ENCODE assay signal across 8 cellular contexts in the genomic region with DNA sequence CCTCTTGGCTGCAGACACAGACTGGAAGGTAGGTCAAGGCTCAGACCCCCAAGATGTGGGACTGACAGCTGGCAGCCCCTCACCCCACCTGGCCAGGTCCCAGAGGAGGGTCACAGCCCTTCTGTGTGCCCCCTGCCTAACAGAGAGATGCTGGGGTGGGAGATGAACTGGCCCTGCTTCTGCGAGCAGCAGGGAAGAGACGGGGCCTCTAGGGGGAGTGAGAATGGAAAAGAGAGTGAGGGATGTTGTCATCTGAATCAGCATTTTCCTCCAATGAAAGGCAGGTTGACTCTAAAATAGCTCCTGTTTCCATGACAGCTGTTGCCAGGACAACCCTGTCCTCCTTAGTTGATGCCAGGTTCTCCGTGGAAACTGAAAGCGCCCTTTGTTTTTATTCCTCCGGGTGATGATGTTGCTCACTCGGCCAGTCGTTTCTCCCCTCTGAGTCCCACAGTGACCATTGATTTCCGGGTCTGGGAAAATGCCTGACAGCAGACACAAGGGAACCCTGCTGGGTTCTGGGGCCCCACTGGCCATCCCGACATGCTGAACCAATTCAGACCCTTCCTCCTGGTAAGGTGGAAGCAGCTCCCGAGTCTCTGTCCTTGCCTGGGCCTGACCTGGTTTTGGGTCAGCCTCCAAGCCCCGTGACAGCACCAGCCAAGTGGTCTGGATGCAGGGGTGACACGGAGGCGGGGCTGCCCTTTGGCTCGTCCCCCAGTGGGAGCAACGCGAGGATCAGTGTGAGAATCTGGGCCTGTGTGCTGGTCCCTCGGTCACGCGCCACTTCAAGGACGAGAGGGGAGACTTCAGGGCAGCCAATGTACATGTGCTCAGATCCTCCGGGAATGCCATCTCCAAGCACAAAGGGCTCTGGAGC. TPM values are rescaled to one million over a fixed set of nuclear protein-coding genes. Genes with fewer than 3 reads are reported as not detected.
A peak's percentile ranks its signal among the peaks of the same experiment; 100 is the strongest.
DNase-seq lines count a peak whose midpoint lies in the region; ATAC-seq and TF ChIP-seq lines count a peak whose summit lies in the region.

No MANE protein-coding gene starts in this region.

- H3K4me1 Mint-ChIP-seq in stimulated activated naive CD8-positive, alpha-beta T cell treated with anti-CD3 and anti-CD28 coated beads, Interleukin-15, amount 100 ng/mL, for 72 hours: peaks cover 43% of the 10 kb centered on the region

- H3K4me3 Mint-ChIP-seq in stimulated activated naive CD8-positive, alpha-beta T cell treated with anti-CD3 and anti-CD28 coated beads, Interleukin-15, amount 100 ng/mL, for 72 hours: peak overlapping the region; percentile 46 to 58

- peak; percentile 82 for TF ChIP-seq CTCF in BE2C (IDR thresholded peaks at IDR 0.05; ENCODE audit: low read depth, low read length)
- peak; percentile 49 for TF ChIP-seq CTCF in epithelial cell of esophagus (IDR thresholded peaks at IDR 0.05; ENCODE audit: insufficient read depth, low read depth, low read length, missing control alignments)

- peak overlapping the region; percentile 85 to 91 for H3K27ac Mint-ChIP-seq in stimulated activated naive CD8-positive, alpha-beta T cell treated with anti-CD3 and anti-CD28 coated beads, Interleukin-15, amount 100 ng/mL, for 72 hours

- ATAC-seq in HG03520 (IDR thresholded peaks at IDR 0.05; ENCODE audit: unreplicated experiment): peak; percentile 58
- ATAC-seq in stimulated activated naive CD8-positive, alpha-beta T cell treated with anti-CD3 and anti-CD28 coated beads, Interleukin-15, amount 100 ng/mL, for 72 hours: peak; percentile 77

- H3K36me3 ChIP-seq in BE2C: no peaks in the 10 kb centered on the region

- H3K9me3 Mint-ChIP-seq in stimulated activated naive CD8-positive, alpha-beta T cell treated with anti-CD3 and anti-CD28 coated beads, Interleukin-15, amount 100 ng/mL, for 72 hours: no peaks in the 10 kb centered on the region

- H3K4me3 ChIP-seq in BE2C (ENCODE audit: low read depth, low read length): peak overlapping the region; percentile 48
- no peak overlapping the region for H3K4me3 ChIP-seq in epithelial cell of esophagus (ENCODE audit: low read length)

- no peaks in the 10 kb centered on the region for H3K9me3 ChIP-seq in BE2C

- peaks cover 20% of the 10 kb centered on the region for H3K27me3 Mint-ChIP-seq in stimulated activated naive CD8-positive, alpha-beta T cell treated with anti-CD3 and anti-CD28 coated beads, Interleukin-15, amount 100 ng/mL, for 72 hours

- H3K27me3 ChIP-seq in BE2C: no peaks in the 10 kb centered on the region

- peaks cover 26% of the 10 kb centered on the region for H3K4me1 ChIP-seq in BE2C

- DNase-seq in BE2C: peak; percentile 93
- DNase-seq in GM19238 (ENCODE audit: insufficient read length, low spot score): peak; percentile 75
- peak; percentile 77 for DNase-seq in NCI-H524 treated with DMSO at 0.1 percent for 48 hours (lab: John Stamatoyannopoulos, UW)
- peak; percentile 78 to 83 for DNase-seq in activated CD4-positive, alpha-beta T cell treated with anti-CD3 and anti-CD28 coated beads, Interleukin-2, amount 50 U/mL, for 48 hours
- DNase-seq in epithelial cell of esophagus (ENCODE audit: low read depth): peak; percentile 87
- DNase-seq in middle frontal gyrus (ENCODE audit: extremely low spot score, low spot score): peak; percentile 86
- DNase-seq in stimulated activated naive CD8-positive, alpha-beta T cell treated with anti-CD3 and anti-CD28 coated beads, Interleukin-15, amount 100 ng/mL, for 72 hours: peak; percentile 62 to 75

RNA-seq across cellular contexts. Expression of gene NDRG4, which starts 4.7 kb away (rescaled TPM):
- polyA plus RNA-seq in BE2C (2012; ENCODE audit: insufficient read depth, insufficient read length, low read depth): 108 TPM

RNA-seq across cellular contexts. Expression of gene SETD6, which starts 20.1 kb away (rescaled TPM):
- polyA plus RNA-seq in BE2C (2012; ENCODE audit: insufficient read depth, insufficient read length, low read depth): 66.5 TPM
